ENCODE assay signal across 8 cellular contexts in genomic region chr19:6062274-6062673, GRCh38. TPM values are rescaled to one million over a fixed set of nuclear protein-coding genes. Genes with fewer than 3 reads are reported as not detected.
DNase-seq lines count a peak whose midpoint lies in the region; ATAC-seq and TF ChIP-seq lines count a peak whose summit lies in the region.

No MANE protein-coding gene starts in this region.

- intact Hi-C loops in activated CD4-positive, alpha-beta memory T cell treated with anti-CD3 and anti-CD28 coated beads for 36 hours (cut with micrococcal nuclease), result no loop called here
- intact Hi-C loops in esophagus squamous epithelium (cut with DNase I), result no loop called here

- TF ChIP-seq POLR2A in esophagus squamous epithelium (IDR thresholded peaks at IDR 0.05), result peak in 1 of 4 donors; percentile 17

- H3K4me1 ChIP-seq in esophagus squamous epithelium, result peaks cover 77 to 100% (median 85%) of the 10 kb centered on the region in 3 donors

- no peaks in the 10 kb centered on the region for H3K9me3 ChIP-seq in esophagus squamous epithelium

- POLR2A ChIA-PET in activated CD4-positive, alpha-beta memory T cell treated with anti-CD3 and anti-CD28 coated beads for 36 hours (lab: Charles Lee), result interaction anchor here (0.6 kb wide), 1 partner anchor 117 kb away, joined by 4 read pairs; no protein-coding TSS in a partner anchor

- H3K4me3 Mint-ChIP-seq in activated CD4-positive, alpha-beta memory T cell treated with anti-CD3 and anti-CD28 coated beads for 36 hours, result no peak overlapping the region

- DNase-seq in H7 (peak; percentile 22), esophagus squamous epithelium (lab: John Stamatoyannopoulos, UW) (no peak), pulmonary artery endothelial cell (ENCODE audit: low read depth, low spot score) (peak; percentile 99), ACHN (no peak), NCI-H146 (lab: John Stamatoyannopoulos, UW) (no peak)
- DNase-seq in activated CD4-positive, alpha-beta memory T cell treated with anti-CD3 and anti-CD28 coated beads for 36 hours, result peak; percentile 56

- H3K36me3 ChIP-seq in H7 (replicated peaks; ENCODE audit: control insufficient read depth, insufficient read depth, low read length), result no peaks in the 10 kb centered on the region
- H3K36me3 ChIP-seq in esophagus squamous epithelium, result no peaks in the 10 kb centered on the region

- H3K27me3 ChIP-seq in H7 (ENCODE audit: control insufficient read depth, insufficient read depth, low read length), result peaks cover 5% of the 10 kb centered on the region; the same call in 1 of the 2 replicates
- H3K27me3 ChIP-seq in esophagus squamous epithelium, result no peaks in the 10 kb centered on the region

- H3K36me3 Mint-ChIP-seq in activated CD4-positive, alpha-beta memory T cell treated with anti-CD3 and anti-CD28 coated beads for 36 hours, result no peaks in the 10 kb centered on the region

- CTCF ChIA-PET in activated CD4-positive, alpha-beta memory T cell treated with anti-CD3 and anti-CD28 coated beads for 36 hours (lab: Charles Lee), result interaction anchor here (1.2 to 1.8 kb wide), 2 partner anchors 14 to 64 kb away, joined by 7 read pairs; no protein-coding TSS in a partner anchor

- H3K4me1 Mint-ChIP-seq in activated CD4-positive, alpha-beta memory T cell treated with anti-CD3 and anti-CD28 coated beads for 36 hours (ENCODE audit: low read depth), result peaks cover 50% of the 10 kb centered on the region

- H3K27ac ChIP-seq in esophagus squamous epithelium, result peak overlapping the region; percentile 71 to 98 (median 96)

- peaks cover 1% of the 10 kb centered on the region for H3K27me3 Mint-ChIP-seq in activated CD4-positive, alpha-beta memory T cell treated with anti-CD3 and anti-CD28 coated beads for 36 hours

- WGBS in esophagus squamous epithelium, 2 donors, result 49 to 58% methylated on average over 11 of the region's 11 CpGs

- H3K9me3 Mint-ChIP-seq in activated CD4-positive, alpha-beta memory T cell treated with anti-CD3 and anti-CD28 coated beads for 36 hours, result no peaks in the 10 kb centered on the region

- H3K4me3 ChIP-seq in H7 (ENCODE audit: insufficient read depth, low read depth, low read length), result no peak overlapping the region
- H3K4me3 ChIP-seq in esophagus squamous epithelium, result peak overlapping the region in 1 of 4 donors; percentile 18

- ATAC-seq in HG02970 (IDR thresholded peaks at IDR 0.05; ENCODE audit: low FRiP score, unreplicated experiment) (no peak), HG03432 (IDR thresholded peaks at IDR 0.05; ENCODE audit: unreplicated experiment) (no peak)

- no peak for TF ChIP-seq CTCF in esophagus squamous epithelium (IDR thresholded peaks at IDR 0.05)

- in situ Hi-C loops in ACHN (cut with HindIII; ENCODE audit: low pct_ligation_motif_present, low pct_unique_long_range_greater_than_20kb, low sequenced_read_pairs), result no loop called here

- H3K27ac Mint-ChIP-seq in activated CD4-positive, alpha-beta memory T cell treated with anti-CD3 and anti-CD28 coated beads for 36 hours, result peak overlapping the region; percentile 8

RNA-seq across cellular contexts. Expression of gene RFX2, which starts 48.0 kb away (rescaled TPM):
- 2.9 and 3.8 TPM in 2 replicates for total RNA-seq in H7 (2014; rRNA removed; shearing (Covaris generic))
- total RNA-seq in activated CD4-positive, alpha-beta memory T cell treated with anti-CD3 and anti-CD28 coated beads for 36 hours, result 1 to 10 TPM; 6.5 to 7.9 TPM
- total RNA-seq in esophagus squamous epithelium, result 10 to 100 TPM in 1 of 4 donors, 1 to 10 TPM in 3; 5.2 to 21.4 (median 7.7) TPM
- total RNA-seq in pulmonary artery endothelial cell, result 2.8 and 4.3 TPM in 2 replicates

Comparison
In these comparisons a context has a peak if more than half of its experiments do, and no peak if none do; other contexts are left out.
1. DNase-seq: peak in H7 (single experiment), activated CD4-positive, alpha-beta memory T cell treated with anti-CD3 and anti-CD28 coated beads for 36 hours (single experiment) and pulmonary artery endothelial cell (single experiment); none in esophagus squamous epithelium (single experiment), ACHN (single experiment) and NCI-H146 (single experiment).